Comparison of ENCODE assay signal across 25 cellular contexts in the genomic region with DNA sequence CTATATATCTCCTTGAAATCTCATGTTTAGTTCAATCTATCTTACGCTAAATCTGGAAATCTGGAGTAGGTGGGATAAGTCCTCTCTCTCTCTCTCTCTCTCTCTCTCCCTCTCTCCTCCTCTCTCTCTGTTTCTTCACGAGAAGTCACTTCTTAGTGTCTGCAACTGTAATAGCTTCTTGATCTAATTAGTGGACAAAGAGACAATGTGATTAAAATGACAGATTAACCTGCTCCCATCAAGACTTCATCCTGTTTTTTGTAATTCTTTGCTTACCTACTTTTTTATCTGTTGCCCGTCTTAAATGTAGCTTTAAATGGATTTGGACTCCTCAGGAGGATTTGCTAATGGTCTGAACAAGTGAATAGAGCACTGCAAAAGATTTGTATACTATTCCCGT.
"Had no signal": no experiment of that assay in that cellular context is flagged by ENCODE, and none has a peak within 500 bp of the region (broad histone marks: within the 10 kb centered on the region; RNA-seq: fewer than 3 reads in every experiment).

No MANE protein-coding gene starts in this region.

- H3K27me3 Mint-ChIP-seq: activated CD4-positive, alpha-beta memory T cell treated with anti-CD3 and anti-CD28 coated beads for 36 hours; central memory CD8-positive, alpha-beta T cell had no signal

- ATAC-seq: activated CD4-positive, CD25-positive, alpha-beta regulatory T cell treated with anti-CD3 and anti-CD28 coated beads, Interleukin-2, amount 50 U/mL, for 24 hours; activated T-cell treated with anti-CD3 and anti-CD28 coated beads, Interleukin-2, amount 50 U/mL, for 4 hours; body of pancreas; Panc1; Right ventricle myocardium inferior had no signal

- DNase-seq: activated CD4-positive, alpha-beta memory T cell treated with anti-CD3 and anti-CD28 coated beads for 36 hours; activated CD4-positive, alpha-beta T cell treated with anti-CD3 and anti-CD28 coated beads for 48 hours; activated CD8-positive, alpha-beta memory T cell treated with anti-CD3 and anti-CD28 coated beads for 24 hours; activated gamma-delta T cell; activated T-cell treated with anti-CD3 and anti-CD28 coated beads, Interleukin-2, amount 50 U/mL, for 4 hours; amniotic stem cell; body of pancreas; NCI-H1092 treated with DMSO at 0.1 percent for 48 hours; NCI-H1417 treated with DMSO at 0.1 percent for 48 hours; NCI-H1694; NCI-H2029; NCI-H2107; NCI-H2171 treated with DMSO at 0.1 percent for 48 hours; NCI-H226; NCI-H526; NCI-H774; NK-92 treated with Interleukin-12 subunit alpha and Interleukin-12 subunit beta, amount 100 ng/mL, for 24 hours; OCI-M1; RPMI8226; SK-N-SH had no signal

- H3K9me3 Mint-ChIP-seq: central memory CD8-positive, alpha-beta T cell had no signal

- H3K4me3 Mint-ChIP-seq: activated CD4-positive, alpha-beta memory T cell treated with anti-CD3 and anti-CD28 coated beads for 36 hours; activated T-cell treated with anti-CD3 and anti-CD28 coated beads, Interleukin-2, amount 50 U/mL, for 4 hours; central memory CD8-positive, alpha-beta T cell; T-helper 1 cell treated with Interleukin-12 subunit alpha and Interleukin-12 subunit beta and Interleukin-4 antibody, amounts not matched to agents 30 μg/mL and 1 μg/mL, for 36 hours had no signal

- H3K27ac Mint-ChIP-seq: activated CD4-positive, alpha-beta memory T cell treated with anti-CD3 and anti-CD28 coated beads for 36 hours; T-helper 1 cell treated with Interleukin-12 subunit alpha and Interleukin-12 subunit beta and Interleukin-4 antibody, amounts not matched to agents 30 μg/mL and 1 μg/mL, for 36 hours had no signal
